23 cellular contexts compared by ENCODE assay signal in genomic region chr9:131663288-131663687, GRCh38.
A peak's percentile ranks its signal among the peaks of the same experiment; 100 is the strongest.
DNase-seq lines count a peak whose midpoint lies in the region; ATAC-seq, FAIRE-seq and TF ChIP-seq lines count a peak whose summit lies in the region.
"Had no signal": no experiment of that assay in that cellular context is flagged by ENCODE, and none has a peak within 500 bp of the region (broad histone marks: within the 10 kb centered on the region; RNA-seq: fewer than 3 reads in every experiment).

No MANE protein-coding gene starts in this region.

- no peaks in the 10 kb centered on the region for H3K9me1 ChIP-seq in K562 (ENCODE audit: control insufficient read depth, insufficient read depth, low read length)

- FAIRE-seq in K562 (lab: Jason Lieb, UNC): no peak

- no peak for DNase-seq in left ventricle myocardium inferior
- DNase-seq in heart right ventricle: no peak
- peak; percentile 96 for DNase-seq in SK-N-DZ (ENCODE audit: low spot score)
- DNase-seq in K562 (ENCODE audit: extremely low read depth in 1 of 4, low spot score in 3 of 4): no peak
- DNase-seq in GOT3 (lab: John Stamatoyannopoulos, UW): no peak
- no peak for DNase-seq in mesendoderm
- DNase-seq: activated naive CD4-positive, alpha-beta T cell treated with anti-CD3 and anti-CD28 coated beads, Interleukin-2, amount 50 U/mL, for 16 hours; esophagus squamous epithelium; H7; mesenchymal stem cell; NCI-H1694 treated with DMSO at 0.1 percent for 48 hours; NCI-H774; nephron progenitor cell; PC-9; SIG-M5; stimulated activated CD4-positive, alpha-beta T cell treated with anti-CD3 and anti-CD28 coated beads, Interleukin-1b, Interleukin-23, amount 100 ng/mL, for 48 hours; stimulated activated naive CD8-positive, alpha-beta T cell treated with anti-CD3 and anti-CD28 coated beads, Interleukin-15, amount 100 ng/mL, for 72 hours; transverse colon had no signal

- no peak overlapping the region for H3K23ac ChIP-seq in mesendoderm (ENCODE audit: low read length)

- ATAC-seq in heart right ventricle (no peak), K562 (no peak), GM18858 (IDR thresholded peaks at IDR 0.05; ENCODE audit: unreplicated experiment) (no peak)
- no peak for ATAC-seq in stimulated activated memory B cell treated with anti-CD40 and anti-IgM and Interleukin-4, amounts not matched to agents 10 μg/mL and 1 μg/mL and 100 μg/mL, for 72 hours
- ATAC-seq: gastroesophageal sphincter; stimulated activated naive CD8-positive, alpha-beta T cell treated with anti-CD3 and anti-CD28 coated beads, Interleukin-15, amount 100 ng/mL, for 72 hours had no signal

- no peaks in the 10 kb centered on the region for H3K9me3 ChIP-seq in left ventricle myocardium inferior (replicated peaks)
- H3K9me3 ChIP-seq in heart right ventricle: peaks cover 0 to 4% (median 0%) of the 10 kb centered on the region in 11 donors
- H3K9me3 ChIP-seq in K562 (replicated peaks; ENCODE audit: control insufficient read depth, insufficient read depth, low read depth, low read length): no peaks in the 10 kb centered on the region
- H3K9me3 ChIP-seq: esophagus squamous epithelium, gastroesophageal sphincter, prostate gland, transverse colon had no signal

- H3K9ac ChIP-seq in K562 (ENCODE audit: insufficient read depth in 1 of 2, low read depth in 2 of 2, low read length in 2 of 2): no peak overlapping the region
- no peak overlapping the region for H3K9ac ChIP-seq in mesendoderm (ENCODE audit: low read length)
- H3K9ac ChIP-seq: KMS-11 had no signal

- CTCF ChIA-PET in K562 (lab: Yijun Ruan, JAX; ENCODE audit: low intra/inter-chr PET ratio): no interaction called here

- no peak for TF ChIP-seq POLR2A in K562 (conservative IDR thresholded peaks at IDR 0.05)

- H3K36me3 Mint-ChIP-seq in stimulated activated memory B cell treated with anti-CD40 and anti-IgM and Interleukin-4, amounts not matched to agents 10 μg/mL and 1 μg/mL and 100 μg/mL, for 72 hours: peaks cover 66% of the 10 kb centered on the region

- H3K56ac ChIP-seq in mesendoderm (ENCODE audit: low read length): no peak overlapping the region

- H3K4me1 Mint-ChIP-seq in stimulated activated memory B cell treated with anti-CD40 and anti-IgM and Interleukin-4, amounts not matched to agents 10 μg/mL and 1 μg/mL and 100 μg/mL, for 72 hours: peaks cover 95% of the 10 kb centered on the region

- TF ChIP-seq CTCF in left ventricle myocardium inferior (IDR thresholded peaks at IDR 0.05; ENCODE audit: borderline replicate concordance): no peak
- TF ChIP-seq CTCF in heart right ventricle (IDR thresholded peaks at IDR 0.05): no peak
- TF ChIP-seq CTCF in K562 (IDR thresholded peaks at IDR 0.05 in 2 of 3, conservative IDR thresholded peaks at IDR 0.05 in 1 of 3; ENCODE audit: insufficient read depth in 2 of 3, low read depth in 1 of 3, low read length in 3 of 3): no peak

- no peak overlapping the region for H2AK5ac ChIP-seq in mesendoderm (ENCODE audit: low read length)

- no peak for TF ChIP-seq EP300 in K562 (IDR thresholded peaks at IDR 0.05; ENCODE audit: low read length)

- in situ Hi-C loops in K562 (cut with MboI): no loop called here

- H4K5ac ChIP-seq in mesendoderm (ENCODE audit: low read length): no peak overlapping the region

- no peak overlapping the region for H2BK15ac ChIP-seq in mesendoderm (replicated peaks; ENCODE audit: low read depth)

- H3K4me2 ChIP-seq in K562 (ENCODE audit: insufficient read depth, low read length) (no peak overlapping the region), mesendoderm (ENCODE audit: low read length) (no peak overlapping the region)
- H3K4me2 ChIP-seq: KMS-11, PC-9 had no signal

- H3K9me3 Mint-ChIP-seq in stimulated activated memory B cell treated with anti-CD40 and anti-IgM and Interleukin-4, amounts not matched to agents 10 μg/mL and 1 μg/mL and 100 μg/mL, for 72 hours: no peaks in the 10 kb centered on the region
- H3K9me3 Mint-ChIP-seq: stimulated activated naive CD8-positive, alpha-beta T cell treated with anti-CD3 and anti-CD28 coated beads, Interleukin-15, amount 100 ng/mL, for 72 hours had no signal

- no peaks in the 10 kb centered on the region for H3K36me3 ChIP-seq in left ventricle myocardium inferior
- H3K36me3 ChIP-seq in heart right ventricle: peaks cover 0 to 5% (median 0%) of the 10 kb centered on the region in 9 donors
- H3K36me3 ChIP-seq in K562 (ENCODE audit: control insufficient read depth, insufficient read depth, low read length): no peaks in the 10 kb centered on the region; the same call in 2 of the 3 replicates
- no peaks in the 10 kb centered on the region for H3K36me3 ChIP-seq in mesendoderm (ENCODE audit: control insufficient read depth, insufficient read depth, low read length)
- H3K36me3 ChIP-seq: esophagus squamous epithelium, gastroesophageal sphincter, prostate gland, transverse colon had no signal

- H2AFZ ChIP-seq in K562 (ENCODE audit: low read depth, low read length): no peak overlapping the region
- H2AFZ ChIP-seq: PC-9 had no signal

- H3K27me3 ChIP-seq in left ventricle myocardium inferior (ENCODE audit: low read depth) (no peaks in the 10 kb centered on the region), heart right ventricle (no peaks in the 10 kb centered on the region), K562 (ENCODE audit: control insufficient read depth in 2 of 2, insufficient read depth in 2 of 2, low read length in 2 of 2) (no peaks in the 10 kb centered on the region), mesendoderm (ENCODE audit: insufficient read depth, low read length, poor library complexity) (no peaks in the 10 kb centered on the region)
- H3K27me3 ChIP-seq: esophagus squamous epithelium, gastroesophageal sphincter, transverse colon had no signal

- H4K20me1 ChIP-seq in K562 (replicated peaks; ENCODE audit: control insufficient read depth, insufficient read depth, low read length): no peaks in the 10 kb centered on the region

- H3K4ac ChIP-seq in mesendoderm (ENCODE audit: low read depth, low read length): no peak overlapping the region

- H3K27ac Mint-ChIP-seq in stimulated activated memory B cell treated with anti-CD40 and anti-IgM and Interleukin-4, amounts not matched to agents 10 μg/mL and 1 μg/mL and 100 μg/mL, for 72 hours: peak overlapping the region; percentile 57
- H3K27ac Mint-ChIP-seq: nephron progenitor cell had no signal

- H3K79me2 ChIP-seq in K562 (ENCODE audit: control insufficient read depth, insufficient read depth, low read length) (peaks cover 3% of the 10 kb centered on the region; the same call in 1 of the 3 replicates), mesendoderm (ENCODE audit: control insufficient read depth, insufficient read depth, low read length) (peaks cover 7% of the 10 kb centered on the region)

- intact Hi-C loops in left ventricle myocardium inferior (cut with micrococcal nuclease) (no loop called here), heart right ventricle (cut with DNase I) (no loop called here), K562 (cut with micrococcal nuclease) (no loop called here)

- POLR2A ChIA-PET in K562 (lab: Yijun Ruan, JAX): interaction anchor here (2.4 kb wide), 1 partner anchor 16 kb away, joined by 9 read pairs; no protein-coding TSS in a partner anchor

- WGBS in heart right ventricle, 2 donors: 44 to 52% methylated on average over 5 of the region's 5 CpGs
- WGBS in K562 (ENCODE audit: insufficient coverage, low coverage, missing lambda C conversion rate): 60% methylated on average over 5 of the region's 5 CpGs
- WGBS in mesendoderm (ENCODE audit: extremely low coverage, insufficient coverage, low lambda C conversion rate): no CpG with 5 or more reads among the region's 5 CpGs

- H2BK5ac ChIP-seq in mesendoderm (ENCODE audit: low read length): no peak overlapping the region

- H3K27ac ChIP-seq in left ventricle myocardium inferior (replicated peaks): peak overlapping the region; percentile 2
- H3K27ac ChIP-seq in heart right ventricle: peak overlapping the region in 1 of 10 donors; percentile 36
- H3K27ac ChIP-seq in K562 (ENCODE audit: extremely low read depth, low read depth, low read length): no peak overlapping the region
- H3K27ac ChIP-seq in mesendoderm (ENCODE audit: low read depth, low read length): no peak overlapping the region
- H3K27ac ChIP-seq: esophagus squamous epithelium, gastroesophageal sphincter, KMS-11, PC-9, prostate gland, transverse colon had no signal

- no peak overlapping the region for H3K18ac ChIP-seq in mesendoderm (ENCODE audit: low read length)

- peaks cover 97% of the 10 kb centered on the region for H3K4me1 ChIP-seq in left ventricle myocardium inferior
- peaks cover 9 to 88% (median 73%) of the 10 kb centered on the region in 9 donors for H3K4me1 ChIP-seq in heart right ventricle
- peaks cover 0 to 13% of the 10 kb centered on the region in 2 experiments; a peak in 2 of 5 replicates for H3K4me1 ChIP-seq in K562 (replicated peaks in 1 of 2; ENCODE audit: control insufficient read depth in 2 of 2, insufficient read depth in 2 of 2, low read length in 2 of 2)
- peaks cover 12% of the 10 kb centered on the region for H3K4me1 ChIP-seq in mesendoderm (ENCODE audit: control insufficient read depth, low read depth, low read length)
- H3K4me1 ChIP-seq: prostate gland had no signal

- no peaks in the 10 kb centered on the region for H3K27me3 Mint-ChIP-seq in stimulated activated memory B cell treated with anti-CD40 and anti-IgM and Interleukin-4, amounts not matched to agents 10 μg/mL and 1 μg/mL and 100 μg/mL, for 72 hours
- H3K27me3 Mint-ChIP-seq: stimulated activated naive CD8-positive, alpha-beta T cell treated with anti-CD3 and anti-CD28 coated beads, Interleukin-15, amount 100 ng/mL, for 72 hours had no signal

- no peak overlapping the region for H2BK120ac ChIP-seq in mesendoderm (ENCODE audit: low read depth, low read length)

- no peak for TF ChIP-seq RAD21 in K562 (CRISPR knock-in tag; conservative IDR thresholded peaks at IDR 0.05 in 1 of 2, IDR thresholded peaks at IDR 0.05 in 1 of 2)

- H3K4me3 ChIP-seq in left ventricle myocardium inferior: no peak overlapping the region
- H3K4me3 ChIP-seq in heart right ventricle: no peak overlapping the region
- no peak overlapping the region for H3K4me3 ChIP-seq in K562
- no peak overlapping the region for H3K4me3 ChIP-seq in mesendoderm (ENCODE audit: low read length)
- H3K4me3 ChIP-seq: esophagus squamous epithelium, gastroesophageal sphincter, PC-9, prostate gland, transverse colon had no signal

- H3K4me3 Mint-ChIP-seq in stimulated activated memory B cell treated with anti-CD40 and anti-IgM and Interleukin-4, amounts not matched to agents 10 μg/mL and 1 μg/mL and 100 μg/mL, for 72 hours: peak overlapping the region; percentile 37
- H3K4me3 Mint-ChIP-seq: nephron progenitor cell had no signal

- no TSS peak for BruUV-seq in K562 (replicated peaks; lab: Mats Ljungman, UMichigan)

- H4K8ac ChIP-seq in mesendoderm (ENCODE audit: low read depth, low read length): no peak overlapping the region

- peaks cover 12% of the 10 kb centered on the region for H3K79me1 ChIP-seq in mesendoderm (ENCODE audit: low read length)

TF ChIP-seq in K562, 482 proteins besides CTCF, POLR2A, EP300 and RAD21:
- peak; percentile 78 for TF ChIP-seq ZNF316 (IDR thresholded peaks at IDR 0.05)
- TF ChIP-seq MIER1 (IDR thresholded peaks at IDR 0.05; ENCODE audit: low read depth): no peak
- no peak for TF ChIP-seq CHD1 (IDR thresholded peaks at IDR 0.05; ENCODE audit: low read length)
- peak; percentile 64 for TF ChIP-seq C11orf30 (IDR thresholded peaks at IDR 0.05; ENCODE audit: low read depth)
